Comparison of ENCODE assay signal across 8 cellular contexts in genomic region chr19:13905634-13906524, GRCh38. TPM values are rescaled to one million over a fixed set of nuclear protein-coding genes. Genes with fewer than 3 reads are reported as not detected.
A peak's percentile ranks its signal among the peaks of the same experiment; 100 is the strongest.
DNase-seq lines count a peak whose midpoint lies in the region; ATAC-seq, FAIRE-seq and TF ChIP-seq lines count a peak whose summit lies in the region.

BRME1 (minus strand) TSS chr19:13906117; CDS start chr19:13904892, 1,225 bp downstream.
CC2D1A (plus strand) TSS chr19:13906201; CDS start chr19:13906442, 241 bp downstream.

- peak within 1 kb of the TSS; percentile 100 for H2AFZ ChIP-seq in endothelial cell of umbilical vein (ENCODE audit: low read depth, low read length)

- H4K20me1 ChIP-seq in endothelial cell of umbilical vein (replicated peaks; ENCODE audit: control insufficient read depth, extremely low read depth, insufficient read depth, low read length): no peaks in the 10 kb centered on the region

- dilution Hi-C loops in endothelial cell of umbilical vein (cut with MboI; ENCODE audit: extremely low pct_ligation_motif_present, low sequenced_read_pairs): no loop called here

- H3K36me3 ChIP-seq in NT2/D1 (ENCODE audit: insufficient read depth, insufficient read length, low read length) (peaks cover 4% of the 10 kb centered on the region), endothelial cell of umbilical vein (ENCODE audit: control insufficient read depth in 2 of 2, extremely low read depth in 1 of 2, insufficient read depth in 2 of 2, low read length in 2 of 2) (peaks cover 0 to 2% of the 10 kb centered on the region in 2 experiments)

- ATAC-seq in GM19468 (IDR thresholded peaks at IDR 0.05; ENCODE audit: extremely low read depth, unreplicated experiment): peak; percentile 76

- peak; percentile 81 for DNase-seq in CMK (ENCODE audit: low read depth)
- peak in 74 of 76 experiments; percentile 76 to 99 (median 96) for DNase-seq in HUDEP-2 (lab: John Stamatoyannopoulos, UW; ENCODE audit: unreplicated experiment in 76 of 76)
- peak; percentile 82 for DNase-seq in NT2/D1 (ENCODE audit: low read depth, low spot score)
- DNase-seq in activated CD8-positive, alpha-beta memory T cell treated with anti-CD3 and anti-CD28 coated beads, Interleukin-2, amount 50 U/mL, for 4 hours: peak; percentile 96
- peak; percentile 85 for DNase-seq in endothelial cell of umbilical vein (ENCODE audit: low read depth, low spot score)
- DNase-seq in middle frontal gyrus (ENCODE audit: extremely low spot score, low spot score): peak; percentile 86
- DNase-seq in stimulated activated CD8-positive, alpha-beta memory T cell treated with anti-CD3 and anti-CD28 coated beads, Interleukin-2, amount 100 ng/mL, for 1 hour (ENCODE audit: low read depth in 2 of 2): peak; percentile 84 to 91

- no peak for TF ChIP-seq POLR2A in endothelial cell of umbilical vein (IDR thresholded peaks at IDR 0.05; ENCODE audit: low read depth, low read length)

- H3K27me3 ChIP-seq in NT2/D1 (ENCODE audit: insufficient read depth, insufficient read length): peaks cover 5% of the 10 kb centered on the region
- no peaks in the 10 kb centered on the region for H3K27me3 ChIP-seq in endothelial cell of umbilical vein (ENCODE audit: control insufficient read depth in 2 of 2, insufficient read depth in 2 of 2, low read length in 2 of 2)

- intact Hi-C loops in endothelial cell of umbilical vein (cut with micrococcal nuclease): loop anchor here (1.0 to 5.0 kb wide), 3 partner anchors 46 to 175 kb away; partner anchors contain the start of genes DCAF15 and IL27RA

- CTCF ChIA-PET in endothelial cell of umbilical vein (lab: Charles Lee): interaction anchor here (0.9 to 1.2 kb wide), 4 partner anchors 9 to 166 kb away, joined by 3 to 5 read pairs (median 3); partner anchors contain the start of gene MISP3

- peak within 1 kb of the TSS; percentile 80 for H3K4me3 ChIP-seq in NT2/D1 (ENCODE audit: insufficient read length, low read depth)
- peak within 1 kb of the TSS; percentile 78 to 88 (median 85) for H3K4me3 ChIP-seq in endothelial cell of umbilical vein (replicated peaks in 1 of 3; ENCODE audit: insufficient read depth in 1 of 3, low read depth in 1 of 3, low read length in 3 of 3)

- no peaks in the 10 kb centered on the region for H3K79me2 ChIP-seq in endothelial cell of umbilical vein (ENCODE audit: control insufficient read depth, insufficient read depth, low read length)

- no peak for TF ChIP-seq CTCF in endothelial cell of umbilical vein (IDR thresholded peaks at IDR 0.05; ENCODE audit: extremely low read depth in 1 of 2, insufficient read depth in 1 of 2, low read depth in 1 of 2, low read length in 2 of 2)

- H3K27ac ChIP-seq in endothelial cell of umbilical vein (ENCODE audit: insufficient read depth, low read depth, low read length): peak within 1 kb of the TSS; percentile 45

- peak within 1 kb of the TSS; percentile 85 for H3K9ac ChIP-seq in NT2/D1 (ENCODE audit: insufficient read length, low read depth)
- H3K9ac ChIP-seq in endothelial cell of umbilical vein (replicated peaks; ENCODE audit: extremely low read depth, insufficient read depth, low read length): peak within 1 kb of the TSS; percentile 63

- peak; percentile 88 for FAIRE-seq in endothelial cell of umbilical vein (lab: Jason Lieb, UNC)

- no peaks in the 10 kb centered on the region for H3K4me1 ChIP-seq in NT2/D1 (ENCODE audit: insufficient read depth, insufficient read length)
- H3K4me1 ChIP-seq in endothelial cell of umbilical vein (ENCODE audit: control insufficient read depth, extremely low read depth, insufficient read depth, low read length): peaks cover 7% of the 10 kb centered on the region

- H3K9me3 ChIP-seq in NT2/D1 (ENCODE audit: insufficient read depth, low read length): peaks cover 6% of the 10 kb centered on the region; the same call in 1 of the 2 replicates
- no peaks in the 10 kb centered on the region for H3K9me3 ChIP-seq in endothelial cell of umbilical vein (replicated peaks; ENCODE audit: control insufficient read depth, insufficient read depth, low read length)

- peak within 1 kb of the TSS; percentile 72 for H3K4me2 ChIP-seq in endothelial cell of umbilical vein (ENCODE audit: insufficient read depth, low read length)

- H3K9me1 ChIP-seq in endothelial cell of umbilical vein (replicated peaks; ENCODE audit: control insufficient read depth, extremely low read depth, insufficient read depth, low read length): no peaks in the 10 kb centered on the region

- POLR2A ChIA-PET in endothelial cell of umbilical vein (lab: Charles Lee): no interaction called here

- no TSS peak for BruUV-seq in endothelial cell of umbilical vein (replicated peaks; lab: Mats Ljungman, UMichigan)

TF ChIP-seq in endothelial cell of umbilical vein, 7 proteins besides CTCF, POLR2A, EP300 and RAD21:
- no peak for TF ChIP-seq FOS (IDR thresholded peaks at IDR 0.05; ENCODE audit: borderline replicate concordance, insufficient read depth, low read length)
- TF ChIP-seq JUN (IDR thresholded peaks at IDR 0.05; ENCODE audit: borderline replicate concordance, insufficient read depth, insufficient read length, low read depth): no peak
- peak; percentile 60 for TF ChIP-seq MAX (IDR thresholded peaks at IDR 0.05; ENCODE audit: insufficient read depth, insufficient read length)
- peak; percentile 43 for TF ChIP-seq POLR2AphosphoS5 (IDR thresholded peaks at IDR 0.05; ENCODE audit: insufficient read depth, low read depth, low read length)

RNA-seq across cellular contexts. Expression of gene BRME1, which starts in this region (rescaled TPM):
- 1.5 and 2.5 TPM in 2 replicates for total RNA-seq in endothelial cell of umbilical vein
- 0.69 and 0.86 TPM in 2 replicates for polyA plus RNA-seq in endothelial cell of umbilical vein
- polyA plus RNA-seq in endothelial cell of umbilical vein (2011; cell fraction: cytosol; rRNA removed): 0.39 and 0.76 TPM in 2 replicates
- 2.4 and 2.9 TPM in 2 replicates for polyA plus RNA-seq in endothelial cell of umbilical vein (2011; cell fraction: nucleus; rRNA removed)
- 0.50 and 1.1 TPM in 2 replicates for polyA plus RNA-seq in endothelial cell of umbilical vein (2012)
- polyA minus RNA-seq in endothelial cell of umbilical vein: 0.56 and 0.66 TPM in 2 replicates
- 5.5 TPM for polyA minus RNA-seq in endothelial cell of umbilical vein (2011; cell fraction: cytosol; rRNA and poly(A)+ RNA removed)
- polyA minus RNA-seq in endothelial cell of umbilical vein (2011; cell fraction: nucleus; rRNA and poly(A)+ RNA removed): 0.82 and 1.2 TPM in 2 replicates

RNA-seq across cellular contexts. Expression of gene CC2D1A, which starts in this region (rescaled TPM):
- 29.8 and 33.7 TPM in 2 replicates for total RNA-seq in endothelial cell of umbilical vein
- polyA plus RNA-seq in endothelial cell of umbilical vein: 13.6 and 14.9 TPM in 2 replicates
- 8.8 and 11.9 TPM in 2 replicates for polyA plus RNA-seq in endothelial cell of umbilical vein (2011; cell fraction: cytosol; rRNA removed)
- 52.8 and 58.8 TPM in 2 replicates for polyA plus RNA-seq in endothelial cell of umbilical vein (2011; cell fraction: nucleus; rRNA removed)
- 18.0 and 20.7 TPM in 2 replicates for polyA plus RNA-seq in endothelial cell of umbilical vein (2012)
- polyA minus RNA-seq in endothelial cell of umbilical vein: 7.1 and 12.5 TPM in 2 replicates
- 12.3 TPM for polyA minus RNA-seq in endothelial cell of umbilical vein (2011; cell fraction: cytosol; rRNA and poly(A)+ RNA removed)
- polyA minus RNA-seq in endothelial cell of umbilical vein (2011; cell fraction: nucleus; rRNA and poly(A)+ RNA removed): 12.0 and 18.0 TPM in 2 replicates

Comparison
In these comparisons a context has a peak if more than half of its experiments do, and no peak if none do; other contexts are left out.
1. Peak in every context shown above with its lines: DNase-seq, ATAC-seq, H3K4me3 ChIP-seq and H3K27ac ChIP-seq.